23 cellular contexts compared by ENCODE assay signal in genomic region chr3:117499189-117499870, GRCh38.
DNase-seq lines count a peak whose midpoint lies in the region; ATAC-seq, FAIRE-seq and TF ChIP-seq lines count a peak whose summit lies in the region.
"Had no signal": no experiment of that assay in that cellular context is flagged by ENCODE, and none has a peak within 500 bp of the region (broad histone marks: within the 10 kb centered on the region; RNA-seq: fewer than 3 reads in every experiment).

No MANE protein-coding gene starts in this region.

- SMC1A ChIA-PET in GM12878 (lab: Charles Lee; ENCODE audit: uncharacterized antibody, unreplicated experiment) = interaction anchor here (0.7 to 9.1 kb wide), 15 partner anchors 8 to 87 kb away, joined by 3 to 89 read pairs (median 6); no protein-coding TSS in a partner anchor

- TF ChIP-seq CTCF in GM12878 (IDR thresholded peaks at IDR 0.05 in 2 of 3, conservative IDR thresholded peaks at IDR 0.05 in 1 of 3; ENCODE audit: control insufficient read depth in 2 of 3, extremely low read depth in 1 of 3, insufficient read depth in 1 of 3, low read depth in 3 of 3, low read length in 3 of 3) = no peak
- TF ChIP-seq CTCF in lower lobe of right lung (IDR thresholded peaks at IDR 0.05) = no peak

- H3K36me3 ChIP-seq in GM12878 (ENCODE audit: control insufficient read depth in 2 of 2, insufficient read depth in 2 of 2, low read length in 1 of 2) (no peaks in the 10 kb centered on the region), lower lobe of right lung (no peaks in the 10 kb centered on the region)
- H3K36me3 ChIP-seq: ovary, right lobe of liver, SJSA1, thyroid gland had no signal

- H2AFZ ChIP-seq in GM12878 (ENCODE audit: control insufficient read depth, low read depth, low read length) = peak overlapping the region; percentile 10

- H3K9ac ChIP-seq in GM12878 (ENCODE audit: control insufficient read depth, insufficient read depth, low read length) = no peak overlapping the region

- RAD21 ChIA-PET in GM12878 (lab: Charles Lee; ENCODE audit: unreplicated experiment) = interaction anchor here (0.8 to 3.3 kb wide), 7 partner anchors 9 to 913 kb away, joined by 3 to 19 read pairs (median 4); no protein-coding TSS in a partner anchor

- H4K20me1 ChIP-seq in GM12878 (ENCODE audit: control insufficient read depth, insufficient read depth) = no peaks in the 10 kb centered on the region

- DNase-seq in GM12878 (ENCODE audit: low read depth, low spot score) (no peak), D341Med (ENCODE audit: low spot score) (no peak), CD1c-positive myeloid dendritic cell (ENCODE audit: extremely low spot score) (no peak), lower lobe of right lung (no peak)
- DNase-seq: activated CD4-positive, alpha-beta T cell treated with anti-CD3 and anti-CD28 coated beads, Interleukin-2, amount 50 U/mL, for 4 hours; activated gamma-delta T cell treated with Interleukin-2 at 50 U/mL for 16 hours; amygdala; erythroblast; mesenchymal stem cell; naive B cell; NCI-H1694 treated with DMSO at 0.1 percent for 48 hours; NCI-H774; ovary; right lobe of liver; stimulated activated naive CD4-positive, alpha-beta T cell treated with Interleukin-2 at 50 U/mL for 16 hours; T-helper 2 cell; thyroid gland had no signal

- ATAC-seq in GM18520 (IDR thresholded peaks at IDR 0.05; ENCODE audit: unreplicated experiment) = peak; percentile 73
- peak; percentile 62 for ATAC-seq in GM19467 (IDR thresholded peaks at IDR 0.05; ENCODE audit: unreplicated experiment)
- ATAC-seq in HG03066 (IDR thresholded peaks at IDR 0.05; ENCODE audit: low read depth, unreplicated experiment) = peak; percentile 63
- peak; percentile 76 for ATAC-seq in GM12878
- no peak for ATAC-seq in GM21447 (IDR thresholded peaks at IDR 0.05; ENCODE audit: unreplicated experiment)
- no peak for ATAC-seq in lower lobe of right lung
- ATAC-seq: right lobe of liver had no signal

- no peaks in the 10 kb centered on the region for H3K4me1 ChIP-seq in GM12878 (ENCODE audit: control insufficient read depth, insufficient read depth, low read length)
- H3K4me1 ChIP-seq in lower lobe of right lung = no peaks in the 10 kb centered on the region
- H3K4me1 ChIP-seq: right lobe of liver, SJSA1, thyroid gland had no signal

- no TSS peak for BruUV-seq in GM12878 (replicated peaks; lab: Mats Ljungman, UMichigan)

- H3K27ac ChIP-seq in GM12878 (ENCODE audit: control insufficient read depth, insufficient read depth) (no peak overlapping the region), lower lobe of right lung (no peak overlapping the region)
- H3K27ac ChIP-seq: ovary, right lobe of liver, SJSA1, thyroid gland, VCaP had no signal

- no peak for TF ChIP-seq RAD21 in GM12878 (IDR thresholded peaks at IDR 0.05; ENCODE audit: insufficient read depth, low read depth, low read length)

- 34% methylated on average over 4 of the region's 4 CpGs for WGBS in GM12878 (ENCODE audit: insufficient coverage, insufficient replicate concordance, low lambda C conversion rate, missing lambda C conversion rate)

- peak; percentile 62 for FAIRE-seq in GM12878 (lab: Jason Lieb, UNC)

- no peak for TF ChIP-seq EP300 in GM12878 (IDR thresholded peaks at IDR 0.05; ENCODE audit: borderline replicate concordance in 1 of 2, control insufficient read depth in 1 of 2, low read depth in 2 of 2, low read length in 2 of 2)

- CTCF ChIA-PET in GM12878 (lab: Yijun Ruan, JAX) = interaction anchor here (0.8 to 4.8 kb wide), 9 partner anchors 10 to 481 kb away, joined by 3 to 28 read pairs (median 4); no protein-coding TSS in a partner anchor

- POLR2A ChIA-PET in GM12878 (lab: Charles Lee) = interaction anchor here (1.8 to 3.4 kb wide), 2 partner anchors 10 to 13 kb away, joined by 12 to 20 read pairs; no protein-coding TSS in a partner anchor

- no peak overlapping the region; the same call in 1 of the 2 replicates for H3K4me2 ChIP-seq in GM12878 (ENCODE audit: control insufficient read depth, insufficient read depth)

- H3K4me3 ChIP-seq in GM12878 (no peak overlapping the region), lower lobe of right lung (no peak overlapping the region)
- H3K4me3 ChIP-seq: ovary, right lobe of liver, SJSA1, thyroid gland had no signal

- no peaks in the 10 kb centered on the region for H3K27me3 ChIP-seq in GM12878 (replicated peaks in 1 of 2; ENCODE audit: control insufficient read depth in 2 of 2, insufficient read depth in 2 of 2, low read length in 1 of 2)
- H3K27me3 ChIP-seq in lower lobe of right lung (ENCODE audit: low read depth) = no peaks in the 10 kb centered on the region
- H3K27me3 ChIP-seq: ovary, right lobe of liver, SJSA1, thyroid gland had no signal

- intact Hi-C loops in GM12878 (cut with micrococcal nuclease; ENCODE audit: unreplicated experiment) = no loop called here
- intact Hi-C loops in lower lobe of right lung (cut with DNase I) = no loop called here

- H3K79me2 ChIP-seq in GM12878 (ENCODE audit: control insufficient read depth, insufficient read depth, low read length) = no peaks in the 10 kb centered on the region

- in situ Hi-C loops in GM12878 (cut with MboI) = no loop called here

- TF ChIP-seq POLR2A in GM12878 (IDR thresholded peaks at IDR 0.05; ENCODE audit: low read depth, low read length) = no peak

- H3K9me3 ChIP-seq in GM12878 (replicated peaks; ENCODE audit: control insufficient read depth, insufficient read depth, low read length) = no peaks in the 10 kb centered on the region
- H3K9me3 ChIP-seq in lower lobe of right lung = no peaks in the 10 kb centered on the region
- H3K9me3 ChIP-seq: ovary, right lobe of liver, SJSA1, thyroid gland had no signal

TF ChIP-seq in GM12878, 131 proteins besides CTCF, POLR2A, EP300 and RAD21:
- no peak for TF ChIP-seq CHD4 (IDR thresholded peaks at IDR 0.05)
- no peak for TF ChIP-seq CHD1 (IDR thresholded peaks at IDR 0.05; ENCODE audit: low read depth, low read length)
- TF ChIP-seq ZNF592 (IDR thresholded peaks at IDR 0.05) = peak; percentile 5; the same call in 1 of the 2 replicates
- TF ChIP-seq, protein P1, sequence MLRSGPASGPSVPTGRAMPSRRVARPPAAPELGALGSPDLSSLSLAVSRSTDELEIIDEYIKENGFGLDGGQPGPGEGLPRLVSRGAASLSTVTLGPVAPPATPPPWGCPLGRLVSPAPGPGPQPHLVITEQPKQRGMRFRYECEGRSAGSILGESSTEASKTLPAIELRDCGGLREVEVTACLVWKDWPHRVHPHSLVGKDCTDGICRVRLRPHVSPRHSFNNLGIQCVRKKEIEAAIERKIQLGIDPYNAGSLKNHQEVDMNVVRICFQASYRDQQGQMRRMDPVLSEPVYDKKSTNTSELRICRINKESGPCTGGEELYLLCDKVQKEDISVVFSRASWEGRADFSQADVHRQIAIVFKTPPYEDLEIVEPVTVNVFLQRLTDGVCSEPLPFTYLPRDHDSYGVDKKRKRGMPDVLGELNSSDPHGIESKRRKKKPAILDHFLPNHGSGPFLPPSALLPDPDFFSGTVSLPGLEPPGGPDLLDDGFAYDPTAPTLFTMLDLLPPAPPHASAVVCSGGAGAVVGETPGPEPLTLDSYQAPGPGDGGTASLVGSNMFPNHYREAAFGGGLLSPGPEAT (IDR thresholded peaks at IDR 0.05; ENCODE audit: low read depth) = no peak

Comparison
In these comparisons a context has a peak if more than half of its experiments do, and no peak if none do; other contexts are left out.
1. ATAC-seq: peak in GM18520 (single experiment), GM19467 (single experiment), HG03066 (single experiment) and GM12878 (single experiment); none in GM21447 (single experiment) and lower lobe of right lung (0 of 2).